Comparison of ENCODE assay signal across 1 cellular context in genomic region chr7:100675581-100676350, GRCh38.
TF ChIP-seq lines count a peak whose summit lies in the region.

No MANE protein-coding gene starts in this region.

TF ChIP-seq in A549, 52 proteins besides CTCF, POLR2A, EP300 and RAD21 (continued from another document):
- no peak for TF ChIP-seq EHMT2 (IDR thresholded peaks at IDR 0.05; ENCODE audit: low read depth)
- TF ChIP-seq NPAS2 (CRISPR knock-in tag; IDR thresholded peaks at IDR 0.05; ENCODE audit: borderline replicate concordance): no peak
TF ChIP-seq in A549: peak in this region for 0.
